In genomic region chr6:37679539-37680476, GRCh38 we compare ENCODE assay signal across 9 cellular contexts. TPM values are rescaled to one million over a fixed set of nuclear protein-coding genes. Genes with fewer than 3 reads are reported as not detected.
DNase-seq lines count a peak whose midpoint lies in the region; ATAC-seq and TF ChIP-seq lines count a peak whose summit lies in the region.
"Had no signal": no experiment of that assay in that cellular context is flagged by ENCODE, and none has a peak within 500 bp of the region (broad histone marks: within the 10 kb centered on the region; RNA-seq: fewer than 3 reads in every experiment).

No MANE protein-coding gene starts in this region.

- no TSS peak for BruUV-seq in IMR-90 (replicated peaks; lab: Mats Ljungman, UMichigan)

- no peak overlapping the region for H3K4ac ChIP-seq in IMR-90 (ENCODE audit: low read depth, low read length)

- no peak for DNase-seq in IMR-90
- DNase-seq in left kidney (ENCODE audit: low read depth, low spot score) = peak; percentile 96
- no peak for DNase-seq in anterior cingulate cortex (lab: John Stamatoyannopoulos, UW)
- no peak for DNase-seq in T-helper 1 cell
- DNase-seq in SK-N-DZ (ENCODE audit: low spot score) = no peak

- no peaks in the 10 kb centered on the region for H3K79me1 ChIP-seq in IMR-90 (ENCODE audit: low read depth in 1 of 2, low read length in 2 of 2)

- H3K27ac ChIP-seq in IMR-90 (ENCODE audit: insufficient read depth, low read length) = no peak overlapping the region

- H3K56ac ChIP-seq in IMR-90 (ENCODE audit: extremely low read depth, insufficient read depth, low read length) = no peak overlapping the region

- H2AFZ ChIP-seq in IMR-90 (replicated peaks; ENCODE audit: low read length, poor library complexity) = no peak overlapping the region

- H3K27me3 ChIP-seq in IMR-90 (ENCODE audit: control insufficient read depth, insufficient read depth, low read length) = no peaks in the 10 kb centered on the region

- no peaks in the 10 kb centered on the region for H3K36me3 ChIP-seq in IMR-90 (ENCODE audit: control insufficient read depth, insufficient read depth, low read length)
- H3K36me3 ChIP-seq: HAP-1 had no signal

- H3K9me1 ChIP-seq in IMR-90 (ENCODE audit: insufficient read depth, low read length) = no peaks in the 10 kb centered on the region

- no peak overlapping the region for H4K5ac ChIP-seq in IMR-90 (ENCODE audit: low read depth, low read length)

- no peak overlapping the region for H3K9ac ChIP-seq in IMR-90 (ENCODE audit: low read depth, low read length)

- no peak overlapping the region for H3K4me3 ChIP-seq in IMR-90 (ENCODE audit: insufficient read depth, low read depth, low read length)
- H3K4me3 ChIP-seq: HAP-1 had no signal

- H3K14ac ChIP-seq in IMR-90 (replicated peaks; ENCODE audit: low read depth, low read length) = no peak overlapping the region

- TF ChIP-seq POLR2A in IMR-90 (IDR thresholded peaks at IDR 0.05; ENCODE audit: low read depth, low read length) = no peak

- in situ Hi-C loops in IMR-90 (cut with MboI; ENCODE audit: low sequenced_read_pairs) = no loop called here

- 77% methylated on average over 5 of the region's 18 CpGs; no CpG with 5 or more reads in 1 of the 2 experiments for WGBS in IMR-90 (ENCODE audit: extremely low coverage in 2 of 2, insufficient read length in 1 of 2), 2 experiments

- no peak overlapping the region for H3K23ac ChIP-seq in IMR-90 (ENCODE audit: low read depth, low read length)

- no peak overlapping the region for H4K8ac ChIP-seq in IMR-90 (ENCODE audit: low read depth in 2 of 2, low read length in 2 of 2)

- no peak overlapping the region for H2AK5ac ChIP-seq in IMR-90 (ENCODE audit: low read depth, low read length)

- TF ChIP-seq RAD21 in IMR-90 (IDR thresholded peaks at IDR 0.05; ENCODE audit: low read length) = no peak

- H3K4me1 ChIP-seq in IMR-90 (ENCODE audit: control insufficient read depth, insufficient read depth, low read length) = no peaks in the 10 kb centered on the region
- H3K4me1 ChIP-seq: HAP-1 had no signal

- no peak overlapping the region for H2BK20ac ChIP-seq in IMR-90 (ENCODE audit: low read depth, low read length)

- POLR2A ChIA-PET in IMR-90 (lab: Charles Lee; ENCODE audit: unreplicated experiment) = no interaction called here

- no peaks in the 10 kb centered on the region for H3K9me3 ChIP-seq in IMR-90 (ENCODE audit: control insufficient read depth, insufficient read depth, low read length)
- H3K9me3 ChIP-seq: HAP-1 had no signal

- no peak overlapping the region for H4K91ac ChIP-seq in IMR-90 (ENCODE audit: insufficient read depth, low read depth, low read length)

- H4K20me1 ChIP-seq in IMR-90 (ENCODE audit: insufficient read depth, low read length) = peaks cover 3% of the 10 kb centered on the region; the same call in 1 of the 2 replicates

- peak overlapping the region; percentile 50 for H2AK9ac ChIP-seq in IMR-90 (replicated peaks; ENCODE audit: low read depth, low read length, poor library complexity)

- H2BK15ac ChIP-seq in IMR-90 (ENCODE audit: low read depth, low read length) = no peak overlapping the region

- H2BK120ac ChIP-seq in IMR-90 (ENCODE audit: low read depth, low read length) = no peak overlapping the region

- TF ChIP-seq CTCF in IMR-90 (conservative IDR thresholded peaks at IDR 0.05; ENCODE audit: low read depth, low read length) = no peak

- CTCF ChIA-PET in IMR-90 (lab: Yijun Ruan, JAX) = no interaction called here

- no peak overlapping the region for H3K4me2 ChIP-seq in IMR-90 (ENCODE audit: low read depth, low read length)

- peak; percentile 62 for ATAC-seq in GM18508 (IDR thresholded peaks at IDR 0.05; ENCODE audit: insufficient read depth, unreplicated experiment)
- ATAC-seq in GM21526 (IDR thresholded peaks at IDR 0.05; ENCODE audit: low FRiP score, unreplicated experiment) = peak; percentile 71
- no peak for ATAC-seq in IMR-90 (ENCODE audit: low read depth)
- no peak for ATAC-seq in GM18519 (IDR thresholded peaks at IDR 0.05; ENCODE audit: low FRiP score, unreplicated experiment)

- dilution Hi-C loops in IMR-90 (cut with HindIII; ENCODE audit: low sequenced_read_pairs, unreplicated experiment) = no loop called here

- H3K18ac ChIP-seq in IMR-90 (ENCODE audit: low read depth, low read length) = no peak overlapping the region

- intact Hi-C loops in IMR-90 (cut with micrococcal nuclease) = no loop called here

- H2BK5ac ChIP-seq in IMR-90 (ENCODE audit: low read depth, low read length, poor library complexity, severe bottlenecking) = no peak overlapping the region

TF ChIP-seq in IMR-90, 13 proteins besides CTCF, POLR2A, EP300 and RAD21:
- TF ChIP-seq MAZ (IDR thresholded peaks at IDR 0.05; ENCODE audit: borderline replicate concordance, low read depth, low read length) (no peak), BHLHE40 (IDR thresholded peaks at IDR 0.05; ENCODE audit: low read depth, low read length) (no peak), RCOR1 (IDR thresholded peaks at IDR 0.05; ENCODE audit: insufficient replicate concordance, low read length) (no peak), SMC3 (IDR thresholded peaks at IDR 0.05; ENCODE audit: low read depth, low read length) (no peak), CEBPB (IDR thresholded peaks at IDR 0.05; ENCODE audit: low read depth, low read length) (no peak), CHD1 (IDR thresholded peaks at IDR 0.05; ENCODE audit: low read depth, low read length) (no peak), USF2 (IDR thresholded peaks at IDR 0.05; ENCODE audit: low read depth, low read length) (no peak), NFE2L2 (IDR thresholded peaks at IDR 0.05; ENCODE audit: low read depth, low read length) (no peak), MXI1 (IDR thresholded peaks at IDR 0.05; ENCODE audit: borderline replicate concordance, low read depth, low read length) (no peak), FOS (IDR thresholded peaks at IDR 0.05; ENCODE audit: low read depth, low read length) (no peak), MAFK (IDR thresholded peaks at IDR 0.05; ENCODE audit: low read depth, low read length) (no peak), ELK1 (IDR thresholded peaks at IDR 0.05; ENCODE audit: borderline replicate concordance, low read depth, low read length) (no peak), RFX5 (IDR thresholded peaks at IDR 0.05; ENCODE audit: low read depth, low read length) (no peak)

RNA-seq across cellular contexts. Expression of gene MDGA1, which starts 17.9 kb away (rescaled TPM):
- 4.3 and 5.0 TPM in 2 replicates for total RNA-seq in IMR-90 (2012; rRNA removed)
- polyA plus RNA-seq in IMR-90 (2012; rRNA removed) = 13.4 and 17.2 TPM in 2 replicates
- 8.5 and 11.7 TPM in 2 replicates for polyA plus RNA-seq in IMR-90 (2012; cell fraction: cytosol; rRNA removed)
- polyA plus RNA-seq in IMR-90 (2012; cell fraction: nucleus; rRNA removed; ENCODE audit: low replicate concordance) = 23.1 and 50.4 TPM in 2 replicates
- polyA plus RNA-seq in SK-N-DZ (2014; cell fraction: cytosol; rRNA removed) = 0.07 and 0.12 TPM in 2 replicates
- 0.25 and 0.95 TPM in 2 replicates for polyA plus RNA-seq in SK-N-DZ (2014; cell fraction: nucleus; rRNA removed)

Comparison
In these comparisons a context has a peak if more than half of its experiments do, and no peak if none do; other contexts are left out.
1. ATAC-seq: peak in GM18508 (single experiment) and GM21526 (single experiment); none in IMR-90 (single experiment) and GM18519 (single experiment).